In genomic region chr6:125790403-125791150, GRCh38 we compare ENCODE assay signal across 8 cellular contexts. TPM values are rescaled to one million over a fixed set of nuclear protein-coding genes. Genes with fewer than 3 reads are reported as not detected.
A peak's percentile ranks its signal among the peaks of the same experiment; 100 is the strongest.
DNase-seq lines count a peak whose midpoint lies in the region; ATAC-seq, FAIRE-seq and TF ChIP-seq lines count a peak whose summit lies in the region.

Gene NCOA7, plus strand, starts transcription at chr6:125790960. Its CDS starts 24,395 bp downstream, at chr6:125815355.

- ATAC-seq in GM21381 (IDR thresholded peaks at IDR 0.05; ENCODE audit: unreplicated experiment) = peak; percentile 78
- peak; percentile 85 for ATAC-seq in stimulated activated naive CD8-positive, alpha-beta T cell treated with anti-CD3 and anti-CD28 coated beads, Interleukin-15, amount 100 ng/mL, for 72 hours

- DNase-seq in DMS114 treated with DMSO at 0.1 percent for 48 hours (lab: John Stamatoyannopoulos, UW; ENCODE audit: unreplicated experiment) (peak; percentile 50), HTR-8/SVneo (ENCODE audit: insufficient read length, low spot score) (peak; percentile 64), RPMI7951 (ENCODE audit: low read depth) (peak; percentile 78), fibroblast of pulmonary artery (ENCODE audit: low read depth) (peak; percentile 69), nephron progenitor cell (peak; percentile 76)
- DNase-seq in activated T-helper 9 cell treated with anti-CD3 and anti-CD28 coated beads, Interleukin-2, amount 50 U/mL, for 16 hours (ENCODE audit: low read depth) = peak; percentile 73
- peak; percentile 76 to 80 for DNase-seq in stimulated activated naive CD8-positive, alpha-beta T cell treated with anti-CD3 and anti-CD28 coated beads, Interleukin-15, amount 100 ng/mL, for 72 hours

- FAIRE-seq in HTR-8/SVneo (lab: Jason Lieb, UNC) = peak; percentile 26

- H3K9me3 Mint-ChIP-seq in nephron progenitor cell = no peaks in the 10 kb centered on the region
- no peaks in the 10 kb centered on the region for H3K9me3 Mint-ChIP-seq in stimulated activated naive CD8-positive, alpha-beta T cell treated with anti-CD3 and anti-CD28 coated beads, Interleukin-15, amount 100 ng/mL, for 72 hours

- no peaks in the 10 kb centered on the region for H3K36me3 Mint-ChIP-seq in nephron progenitor cell (ENCODE audit: low read depth)

- H3K4me3 ChIP-seq in fibroblast of pulmonary artery (replicated peaks; ENCODE audit: low read depth, low read length) = peak within 1 kb of the TSS; percentile 85

- TF ChIP-seq CTCF in fibroblast of pulmonary artery (IDR thresholded peaks at IDR 0.05; ENCODE audit: low read length, missing control alignments) (no peak), nephron progenitor cell (IDR thresholded peaks at IDR 0.05) (no peak)

- peak within 1 kb of the TSS; percentile 95 for H3K27ac Mint-ChIP-seq in nephron progenitor cell
- H3K27ac Mint-ChIP-seq in stimulated activated naive CD8-positive, alpha-beta T cell treated with anti-CD3 and anti-CD28 coated beads, Interleukin-15, amount 100 ng/mL, for 72 hours = peak within 1 kb of the TSS; percentile 88 to 98

- peaks cover 44% of the 10 kb centered on the region for H3K4me1 Mint-ChIP-seq in nephron progenitor cell
- peaks cover 48% of the 10 kb centered on the region for H3K4me1 Mint-ChIP-seq in stimulated activated naive CD8-positive, alpha-beta T cell treated with anti-CD3 and anti-CD28 coated beads, Interleukin-15, amount 100 ng/mL, for 72 hours

- peak within 1 kb of the TSS; percentile 89 for H3K4me3 Mint-ChIP-seq in nephron progenitor cell
- peak within 1 kb of the TSS; percentile 88 to 91 for H3K4me3 Mint-ChIP-seq in stimulated activated naive CD8-positive, alpha-beta T cell treated with anti-CD3 and anti-CD28 coated beads, Interleukin-15, amount 100 ng/mL, for 72 hours

- peaks cover 3% of the 10 kb centered on the region for H3K27me3 Mint-ChIP-seq in nephron progenitor cell (ENCODE audit: low read depth, poor library complexity)
- H3K27me3 Mint-ChIP-seq in stimulated activated naive CD8-positive, alpha-beta T cell treated with anti-CD3 and anti-CD28 coated beads, Interleukin-15, amount 100 ng/mL, for 72 hours = no peaks in the 10 kb centered on the region

RNA-seq across cellular contexts. Expression of gene NCOA7, which starts in this region (rescaled TPM):
- 12.8 and 17.9 TPM in 2 replicates for total RNA-seq in RPMI7951 (2014; rRNA removed; shearing (Covaris generic))

Comparison
In these comparisons a context has a peak if more than half of its experiments do, and no peak if none do; other contexts are left out.
1. Peak in every context shown above with its lines: DNase-seq, ATAC-seq and H3K4me3 ChIP-seq.